Comparison of ENCODE assay signal across 9 cellular contexts in the genomic region with DNA sequence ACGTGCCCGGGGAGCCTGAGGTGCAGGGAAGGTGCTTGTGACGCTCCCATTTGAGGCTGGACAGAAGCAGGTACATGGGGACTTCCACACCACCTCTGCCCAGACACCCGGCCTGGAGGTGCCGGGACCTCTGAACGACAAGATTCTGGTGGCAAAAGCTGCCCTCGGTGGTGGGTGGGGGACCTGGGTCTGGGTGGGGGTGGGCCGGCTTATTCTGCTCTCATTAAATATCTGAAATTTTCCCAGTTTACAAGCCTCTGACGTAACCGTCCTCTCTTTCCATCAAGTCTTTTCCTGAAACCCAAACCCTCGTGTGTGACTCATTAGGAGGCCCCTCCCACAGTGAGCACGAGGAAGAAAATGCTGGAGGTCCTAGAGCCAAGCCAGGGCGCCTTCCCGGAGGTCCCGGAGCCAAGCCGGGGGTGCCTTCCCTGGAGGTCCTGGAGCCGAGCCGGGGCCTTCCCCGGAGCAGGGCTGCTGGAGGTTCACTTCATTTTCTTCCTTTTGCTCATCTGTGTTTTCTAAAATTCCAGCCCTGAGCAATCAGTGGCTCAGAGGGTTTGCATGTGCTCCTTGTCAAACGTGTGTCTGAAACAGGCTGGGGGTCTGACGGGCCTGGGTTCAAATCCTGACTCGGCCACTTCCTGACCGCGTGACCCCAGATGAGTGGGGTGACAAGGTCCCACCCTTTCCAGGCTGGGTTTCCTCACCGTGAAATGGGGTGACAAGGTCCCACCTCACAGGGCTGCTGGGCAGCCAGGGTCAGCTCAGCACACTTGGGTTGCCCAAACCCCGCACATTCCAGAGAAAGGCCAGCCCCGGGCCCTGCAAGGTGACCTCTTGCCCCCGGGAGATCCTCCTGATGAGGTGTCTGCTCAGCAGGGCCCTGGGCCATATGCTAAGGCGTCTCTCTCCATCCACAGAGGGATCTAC. TPM values are rescaled to one million over a fixed set of nuclear protein-coding genes. Genes with fewer than 3 reads are reported as not detected.
DNase-seq lines count a peak whose midpoint lies in the region; ATAC-seq lines count a peak whose summit lies in the region.
"Had no signal": no experiment of that assay in that cellular context is flagged by ENCODE, and none has a peak within 500 bp of the region (broad histone marks: within the 10 kb centered on the region; RNA-seq: fewer than 3 reads in every experiment).

No MANE protein-coding gene starts in this region.

- no peak overlapping the region for H3K9ac ChIP-seq in duodenal mucosa (ENCODE audit: low read depth in 1 of 2, low read length in 2 of 2)

- H3K27me3 ChIP-seq in duodenal mucosa (ENCODE audit: control insufficient read depth in 1 of 2, insufficient read depth in 2 of 2, low read length in 2 of 2) (no peaks in the 10 kb centered on the region), muscle layer of duodenum (ENCODE audit: low read depth, low read length) (no peaks in the 10 kb centered on the region), SJCRH30 (no peaks in the 10 kb centered on the region)

- in situ Hi-C loops in ACHN (cut with HindIII; ENCODE audit: low pct_ligation_motif_present, low pct_unique_long_range_greater_than_20kb, low sequenced_read_pairs): no loop called here
- in situ Hi-C loops in KBM-7 (cut with MboI; ENCODE audit: low pct_unique_long_range_greater_than_20kb, low sequenced_read_pairs): no loop called here

- H3K4me3 ChIP-seq in duodenal mucosa (ENCODE audit: low read depth in 1 of 2, low read length in 2 of 2) (no peak overlapping the region), muscle layer of duodenum (ENCODE audit: low read depth in 1 of 2, low read length in 2 of 2) (no peak overlapping the region), SJCRH30 (no peak overlapping the region)

- peaks cover 0 to 4% of the 10 kb centered on the region in 2 donors for H3K4me1 ChIP-seq in duodenal mucosa (ENCODE audit: control insufficient read depth in 1 of 2, insufficient read depth in 2 of 2, low read length in 2 of 2)
- H3K4me1 ChIP-seq in muscle layer of duodenum (ENCODE audit: control insufficient read depth in 1 of 2, insufficient read depth in 2 of 2, low read length in 2 of 2): peaks cover 0 to 31% of the 10 kb centered on the region in 2 donors
- no peaks in the 10 kb centered on the region for H3K4me1 ChIP-seq in SJCRH30

- ATAC-seq in HG02884 (IDR thresholded peaks at IDR 0.05; ENCODE audit: unreplicated experiment): no peak

- DNase-seq in ACHN (peak; percentile 44), LoVo (ENCODE audit: low spot score) (peak; percentile 27), NCI-H2171 treated with DMSO at 0.1 percent for 48 hours (lab: John Stamatoyannopoulos, UW) (no peak), KBM-7 (no peak), SJCRH30 (no peak)

- H3K9me3 ChIP-seq in duodenal mucosa (ENCODE audit: control insufficient read depth in 1 of 2, low read length in 2 of 2): no peaks in the 10 kb centered on the region
- H3K9me3 ChIP-seq in muscle layer of duodenum (ENCODE audit: control insufficient read depth in 1 of 2, low read length in 2 of 2): no peaks in the 10 kb centered on the region
- no peaks in the 10 kb centered on the region for H3K9me3 ChIP-seq in SJCRH30 (replicated peaks)

- H3K27ac ChIP-seq in duodenal mucosa (ENCODE audit: low read depth, low read length) (peak overlapping the region; percentile 70), muscle layer of duodenum (ENCODE audit: low read length) (peak overlapping the region; percentile 39), SJCRH30 (no peak overlapping the region)

- H3K36me3 ChIP-seq in duodenal mucosa (ENCODE audit: control insufficient read depth in 1 of 2, insufficient read depth in 2 of 2, low read length in 2 of 2) (peaks cover 19 to 33% of the 10 kb centered on the region in 2 donors), muscle layer of duodenum (ENCODE audit: control insufficient read depth in 1 of 2, insufficient read depth in 2 of 2, low read length in 2 of 2) (peaks cover 3 to 18% of the 10 kb centered on the region in 2 donors), SJCRH30 (peaks cover 11% of the 10 kb centered on the region; the same call in 1 of the 2 replicates)

RNA-seq across cellular contexts. Expression of a gene that starts 10.0 kb away (rescaled TPM):
- total RNA-seq in SJCRH30 (2014; rRNA removed; shearing (Covaris generic)): 0.08 and 0.18 TPM in 2 replicates

RNA-seq across cellular contexts. Expression of a gene that starts 17.4 kb away (rescaled TPM):
- total RNA-seq in SJCRH30 (2014; rRNA removed; shearing (Covaris generic)): not detected in 2 replicates
- total RNA-seq: mesothelial cell of epicardium had no signal

RNA-seq across cellular contexts. Expression of a gene that starts 23.5 kb away (rescaled TPM):
- 19.6 and 21.3 TPM in 2 replicates for total RNA-seq in SJCRH30 (2014; rRNA removed; shearing (Covaris generic))

RNA-seq across cellular contexts. Expression of a gene that starts 23.8 kb away (rescaled TPM):
- not detected in 2 replicates for total RNA-seq in SJCRH30 (2014; rRNA removed; shearing (Covaris generic))
- total RNA-seq: mesothelial cell of epicardium had no signal

RNA-seq across cellular contexts. Expression of a gene that starts 28.7 kb away (rescaled TPM):
- total RNA-seq in SJCRH30 (2014; rRNA removed; shearing (Covaris generic)): not detected in 2 replicates
- total RNA-seq: mesothelial cell of epicardium had no signal

Comparison
In these comparisons a context has a peak if more than half of its experiments do, and no peak if none do; other contexts are left out.
1. DNase-seq: peak in ACHN (single experiment) and LoVo (single experiment); none in NCI-H2171 treated with DMSO at 0.1 percent for 48 hours (single experiment), KBM-7 (single experiment) and SJCRH30 (0 of 2).